In the genomic region with DNA sequence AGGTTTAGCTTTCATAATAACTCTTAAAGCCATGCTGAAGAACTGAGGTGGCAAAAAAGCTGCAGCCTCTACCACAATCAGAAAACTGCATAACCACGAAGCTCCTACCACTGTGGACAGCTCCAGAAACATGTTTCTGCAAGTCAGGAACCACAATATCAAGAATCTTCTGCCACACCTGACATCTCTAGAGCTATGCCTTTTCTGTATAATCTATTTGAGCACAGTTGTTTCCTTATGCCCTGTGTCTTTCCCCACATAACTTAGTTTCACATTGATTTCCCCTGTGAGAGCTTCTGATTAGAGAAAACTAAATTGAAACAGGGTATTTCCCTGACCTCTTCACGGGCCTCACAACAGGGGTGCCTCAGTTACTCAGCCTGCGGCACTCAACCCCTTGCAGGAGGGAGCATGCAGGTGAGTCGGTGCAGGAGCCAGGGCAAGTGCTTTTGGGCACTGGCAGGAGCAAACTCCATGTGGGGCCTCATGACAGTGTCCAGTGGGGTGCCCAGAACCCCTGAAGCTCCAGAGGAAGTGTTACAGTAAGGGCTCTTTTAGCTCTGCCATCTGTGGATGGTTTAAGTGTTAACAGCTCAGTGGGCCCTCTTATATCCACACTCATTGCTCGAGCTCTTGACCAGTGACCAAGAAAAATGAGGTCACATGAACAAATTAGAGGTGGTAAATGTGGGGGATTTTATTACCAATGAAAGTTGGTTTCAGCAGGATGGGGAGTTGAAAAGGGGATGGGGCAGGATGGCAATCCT, we compare ENCODE assay signal across 16 cellular contexts.
A peak's percentile ranks its signal among the peaks of the same experiment; 100 is the strongest.
DNase-seq lines count a peak whose midpoint lies in the region; ATAC-seq and TF ChIP-seq lines count a peak whose summit lies in the region.
"Had no signal": no experiment of that assay in that cellular context is flagged by ENCODE, and none has a peak within 500 bp of the region (broad histone marks: within the 10 kb centered on the region; RNA-seq: fewer than 3 reads in every experiment).

No MANE protein-coding gene starts in this region.

- CTCF ChIA-PET in mammary epithelial cell (lab: Charles Lee; ENCODE audit: low non-redundant PET) = no interaction called here

- no peak for TF ChIP-seq CTCF in mammary epithelial cell (conservative IDR thresholded peaks at IDR 0.05 in 1 of 2, IDR thresholded peaks at IDR 0.05 in 1 of 2; ENCODE audit: extremely low read depth in 1 of 2, insufficient read depth in 1 of 2, low read depth in 1 of 2, low read length in 2 of 2)
- TF ChIP-seq CTCF in gastroesophageal sphincter (IDR thresholded peaks at IDR 0.05) = no peak

- no peak overlapping the region for H2AFZ ChIP-seq in mammary epithelial cell (ENCODE audit: low read depth, low read length)

- no peaks in the 10 kb centered on the region for H3K27me3 ChIP-seq in mammary epithelial cell (ENCODE audit: insufficient read depth, low read length)
- no peaks in the 10 kb centered on the region for H3K27me3 ChIP-seq in gastroesophageal sphincter
- H3K27me3 ChIP-seq: dorsolateral prefrontal cortex had no signal

- no peak for TF ChIP-seq EP300 in gastroesophageal sphincter (IDR thresholded peaks at IDR 0.05)

- no TSS peak for BruUV-seq in mammary epithelial cell (replicated peaks; lab: Mats Ljungman, UMichigan)

- no peaks in the 10 kb centered on the region for H3K36me3 ChIP-seq in mammary epithelial cell (ENCODE audit: insufficient read depth, low read length)
- no peaks in the 10 kb centered on the region for H3K36me3 ChIP-seq in gastroesophageal sphincter
- H3K36me3 ChIP-seq: lower lobe of right lung had no signal

- no peak overlapping the region for H3K4me2 ChIP-seq in mammary epithelial cell (ENCODE audit: insufficient read depth, low read depth, low read length)

- no peaks in the 10 kb centered on the region for H3K9me3 ChIP-seq in mammary epithelial cell (replicated peaks; ENCODE audit: insufficient read depth, low read length)
- H3K9me3 ChIP-seq in gastroesophageal sphincter = no peaks in the 10 kb centered on the region
- H3K9me3 ChIP-seq: lower lobe of right lung had no signal

- dilution Hi-C loops in mammary epithelial cell (cut with HindIII; ENCODE audit: low sequenced_read_pairs) = no loop called here

- no peak overlapping the region for H3K9ac ChIP-seq in mammary epithelial cell (ENCODE audit: insufficient read depth, low read length)

- H3K27ac ChIP-seq in mammary epithelial cell (ENCODE audit: insufficient read depth, low read depth, low read length) (no peak overlapping the region), gastroesophageal sphincter (no peak overlapping the region)
- H3K27ac ChIP-seq: dorsolateral prefrontal cortex, lower lobe of right lung, SK-N-MC had no signal

- H3K4me3 ChIP-seq in mammary epithelial cell (replicated peaks in 1 of 3; ENCODE audit: insufficient read depth in 1 of 3, low read depth in 2 of 3, low read length in 3 of 3) = no peak overlapping the region
- no peak overlapping the region for H3K4me3 ChIP-seq in gastroesophageal sphincter
- H3K4me3 ChIP-seq: dorsolateral prefrontal cortex, lower lobe of right lung, SK-N-MC had no signal

- no peak for TF ChIP-seq POLR2A in gastroesophageal sphincter (IDR thresholded peaks at IDR 0.05)

- H3K79me2 ChIP-seq in mammary epithelial cell (ENCODE audit: insufficient read depth, low read length) = no peaks in the 10 kb centered on the region

- H4K20me1 ChIP-seq in mammary epithelial cell (ENCODE audit: insufficient read depth, low read length) = no peaks in the 10 kb centered on the region

- 40% methylated on average over 5 of the region's 5 CpGs for WGBS in mammary epithelial cell (ENCODE audit: low coverage, missing lambda C conversion rate)
- WGBS in gastroesophageal sphincter (ENCODE audit: low coverage in 1 of 2), 2 donors = 77 to 78% methylated on average over 3 to 5 of the region's 5 CpGs

- DNase-seq in mammary epithelial cell (peak; percentile 35), NCI-H187 treated with DMSO at 0.1 percent for 48 hours (lab: John Stamatoyannopoulos, UW) (no peak), NCI-H2171 (lab: John Stamatoyannopoulos, UW) (no peak), amygdala (lab: John Stamatoyannopoulos, UW) (no peak)
- DNase-seq: activated CD4-positive, alpha-beta T cell treated with anti-CD3 and anti-CD28 coated beads for 48 hours; activated naive CD4-positive, alpha-beta T cell treated with anti-CD3 and anti-CD28 coated beads, Interleukin-2, amount 10 ng/mL, durations not matched to agents 7 days and 5 days; CD4-positive, CD25-positive, alpha-beta regulatory T cell; dorsolateral prefrontal cortex; glutamatergic neuron; lower lobe of right lung; occipital lobe had no signal

- in situ Hi-C loops in mammary epithelial cell (cut with MboI; ENCODE audit: low sequenced_read_pairs in 2 of 2) = no loop called here

- H3K4me1 ChIP-seq in mammary epithelial cell (ENCODE audit: insufficient read depth, low read length) (no peaks in the 10 kb centered on the region), gastroesophageal sphincter (no peaks in the 10 kb centered on the region)
- H3K4me1 ChIP-seq: lower lobe of right lung had no signal

- peak; percentile 81 for ATAC-seq in GM18867 (IDR thresholded peaks at IDR 0.05; ENCODE audit: unreplicated experiment)
- peak; percentile 84 for ATAC-seq in GM21447 (IDR thresholded peaks at IDR 0.05; ENCODE audit: unreplicated experiment)
- peak; percentile 78 for ATAC-seq in HG03095 (IDR thresholded peaks at IDR 0.05; ENCODE audit: unreplicated experiment)
- no peak for ATAC-seq in gastroesophageal sphincter
- ATAC-seq: lower lobe of right lung had no signal

- intact Hi-C loops in mammary epithelial cell (cut with micrococcal nuclease) = no loop called here
